ENCODE assay signal across 24 cellular contexts in the genomic region with DNA sequence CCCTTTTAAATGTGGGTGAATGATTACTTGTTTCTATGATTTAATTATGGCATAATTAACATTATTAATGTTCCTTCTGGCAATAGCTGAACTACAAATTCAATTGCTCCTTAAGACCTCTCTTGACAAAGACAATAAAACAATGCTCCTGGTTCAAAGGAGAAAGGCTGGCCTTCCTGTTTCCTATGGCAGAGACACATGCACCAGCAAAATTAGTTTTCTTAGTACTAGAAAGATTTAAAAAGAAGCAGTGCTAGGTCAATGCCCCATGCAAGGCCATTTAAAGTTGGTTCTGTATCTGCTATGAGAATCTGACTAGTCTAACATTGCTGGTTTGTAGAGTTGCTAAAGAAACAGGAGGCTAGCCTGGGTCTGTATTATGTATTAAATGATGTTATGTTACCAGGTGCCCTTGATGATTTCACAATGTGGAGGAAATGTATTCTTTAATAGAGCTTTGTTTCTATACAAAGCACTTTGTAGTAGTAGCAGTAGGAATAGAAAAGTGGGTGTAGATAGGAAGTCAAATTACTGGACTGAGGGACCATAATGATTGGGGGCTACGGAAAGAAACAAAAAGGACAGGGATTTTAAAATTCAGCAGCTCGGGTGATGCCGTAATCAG. TPM values are rescaled to one million over a fixed set of nuclear protein-coding genes. Genes with fewer than 3 reads are reported as not detected.
"Had no signal": no experiment of that assay in that cellular context is flagged by ENCODE, and none has a peak within 500 bp of the region (broad histone marks: within the 10 kb centered on the region; RNA-seq: fewer than 3 reads in every experiment).

No MANE protein-coding gene starts in this region.

- H3K9me3 ChIP-seq: adrenal gland had no signal

- H3K36me3 ChIP-seq: adrenal gland, SJCRH30 had no signal

- ATAC-seq: activated CD8-positive, alpha-beta T cell treated with anti-CD3 and anti-CD28 coated beads for 36 hours; activated T-cell treated with anti-CD3 and anti-CD28 coated beads, Interleukin-2, amount 50 U/mL, for 72 hours; T-helper 17 cell had no signal

- H3K4me3 ChIP-seq: adrenal gland, SJCRH30 had no signal

- H3K27ac ChIP-seq: adrenal gland, SJCRH30 had no signal

- DNase-seq: activated CD4-positive, CD25-positive, alpha-beta regulatory T cell; activated CD8-positive, alpha-beta memory T cell treated with anti-CD3 and anti-CD28 coated beads, Interleukin-2, amount 50 U/mL, for 4 hours; activated CD8-positive, alpha-beta T cell treated with anti-CD3 and anti-CD28 coated beads for 36 hours; activated naive CD4-positive, alpha-beta T cell treated with anti-CD3 and anti-CD28 coated beads, Interleukin-2, amount 50 U/mL, for 16 hours; activated naive CD8-positive, alpha-beta T cell treated with anti-CD3 and anti-CD28 coated beads, Interleukin-2, amount 10 ng/mL, durations not matched to agents 7 days and 5 days; activated T-cell treated with anti-CD3 and anti-CD28 coated beads, Interleukin-2, amount 50 U/mL, for 72 hours; adrenal gland; anterior cingulate cortex; KG1; NCI-H1092; NCI-H1417; NCI-H1694; NCI-H2029 treated with DMSO at 0.1 percent for 48 hours; NCI-H345; NCI-H510A; NCI-H526 treated with DMSO at 0.1 percent for 48 hours; NCI-H82; SJCRH30; T-helper 17 cell; T-helper 9 cell had no signal

- H3K27me3 ChIP-seq: adrenal gland, SJCRH30 had no signal

- H3K4me1 ChIP-seq: adrenal gland had no signal

RNA-seq across cellular contexts. Expression of a gene that starts 38.8 kb away (rescaled TPM):
- total RNA-seq: activated naive CD8-positive, alpha-beta T cell treated with anti-CD3 and anti-CD28 coated beads, Interleukin-2, amount 10 ng/mL, durations not matched to agents 7 days and 5 days; activated T-helper 2 cell treated with anti-CD3 and anti-CD28 coated beads, Interferon-gamma antibody, Interleukin-2, Interleukin-4, amounts not matched to agents 10 μg/mL and 5 μg/mL and 100 μg/mL, durations not matched to agents 14 hours and 24 hours and 36 hours; MCF 10A; OCI-LY7 had no signal
- polyA plus RNA-seq: IgD-negative memory B cell had no signal
